ENCODE assay signal across 8 cellular contexts in the genomic region with DNA sequence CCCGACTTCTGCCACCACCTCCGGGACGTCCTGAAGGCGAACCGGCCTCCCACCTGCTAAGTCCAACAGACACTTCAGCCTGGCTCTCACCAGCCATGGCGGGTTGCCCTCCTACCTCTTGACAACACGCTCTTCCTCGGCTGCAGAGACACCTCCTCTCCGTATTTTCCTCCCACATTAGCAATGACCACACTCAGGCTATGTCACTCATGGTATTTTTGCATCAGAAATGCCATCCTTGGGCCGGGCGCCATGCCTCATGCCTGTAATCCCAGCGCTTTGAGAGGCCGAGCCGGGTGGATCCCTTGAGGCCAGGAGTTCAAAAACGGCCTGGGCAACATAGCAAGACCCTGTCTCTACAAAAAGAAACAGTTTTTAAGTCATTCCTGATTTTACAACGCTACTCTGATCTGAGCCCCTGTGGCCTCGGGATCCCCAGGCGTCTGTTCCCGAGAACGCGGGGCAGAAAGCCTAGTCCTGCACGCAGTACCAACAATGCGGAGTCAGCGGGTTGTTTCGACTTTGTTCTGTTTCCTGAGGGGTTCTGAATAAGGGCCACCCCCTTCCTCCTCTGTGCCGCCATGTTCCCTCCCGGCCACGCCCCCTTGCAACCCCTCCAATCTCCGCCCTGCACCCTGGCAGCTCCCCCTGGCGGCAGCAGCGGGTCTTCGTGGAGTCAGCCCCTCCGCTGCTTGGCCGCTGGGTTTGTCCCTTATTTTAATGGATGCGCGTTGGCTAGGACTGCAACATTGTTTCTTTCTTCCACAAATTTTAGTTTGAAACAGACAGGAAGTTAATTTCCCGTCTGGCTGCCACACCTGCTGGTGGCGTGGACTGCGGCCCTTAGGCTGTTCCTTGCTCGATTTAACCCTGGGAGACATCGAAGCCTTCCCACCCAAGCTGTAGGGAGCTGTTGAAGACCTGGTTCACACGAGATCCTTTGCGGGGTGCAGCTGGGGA. TPM values are rescaled to one million over a fixed set of nuclear protein-coding genes. Genes with fewer than 3 reads are reported as not detected.
DNase-seq lines count a peak whose midpoint lies in the region; ATAC-seq, FAIRE-seq and TF ChIP-seq lines count a peak whose summit lies in the region.

No MANE protein-coding gene starts in this region.

- DNase-seq in PC-3 (peak; percentile 36), fibroblast of pulmonary artery (ENCODE audit: low read depth) (peak; percentile 71), H54 (ENCODE audit: insufficient read length, low spot score) (no peak)
- DNase-seq in activated T-cell treated with anti-CD3 and anti-CD28 coated beads, Interleukin-2, amount 50 U/mL, for 72 hours, result peak; percentile 92 to 97

- H3K79me2 ChIP-seq in PC-3 (ENCODE audit: low read length), result no peaks in the 10 kb centered on the region

- H3K9ac ChIP-seq in PC-3 (ENCODE audit: low read length), result no peak overlapping the region
- peak overlapping the region in 4 of 5 donors; percentile 6 to 51 (median 28) for H3K9ac ChIP-seq in subcutaneous abdominal adipose tissue (ENCODE audit: low read length in 5 of 5)

- peak overlapping the region; percentile 54 for H3K27ac Mint-ChIP-seq in activated T-cell treated with anti-CD3 and anti-CD28 coated beads, Interleukin-2, amount 50 U/mL, for 72 hours

- ATAC-seq in HG02970 (IDR thresholded peaks at IDR 0.05; ENCODE audit: low FRiP score, unreplicated experiment) (peak; percentile 84), PC-3 (peak; percentile 56)
- ATAC-seq in activated T-cell treated with anti-CD3 and anti-CD28 coated beads, Interleukin-2, amount 50 U/mL, for 72 hours (replicated peaks in 1 of 2), result peak; percentile 96 to 98

- H3K9me3 ChIP-seq in PC-3 (ENCODE audit: low read length), result no peaks in the 10 kb centered on the region
- no peaks in the 10 kb centered on the region for H3K9me3 ChIP-seq in neutrophil
- H3K9me3 ChIP-seq in subcutaneous abdominal adipose tissue (ENCODE audit: control insufficient read depth in 5 of 5, low read length in 5 of 5), result no peaks in the 10 kb centered on the region

- peak overlapping the region; percentile 50 for H2AFZ ChIP-seq in PC-3 (ENCODE audit: low read length)

- FAIRE-seq in H54 (lab: Jason Lieb, UNC), result no peak

- H3K4me3 ChIP-seq in GM12875 (ENCODE audit: low read depth, low read length) (peak overlapping the region; percentile 34), PC-3 (ENCODE audit: low read length) (0 out of 2 replicates have a peak overlapping the region, but pooled peaks have one; percentile 21), fibroblast of pulmonary artery (replicated peaks; ENCODE audit: low read depth, low read length) (peak overlapping the region; percentile 50), neutrophil (ENCODE audit: low read depth in 1 of 2, low read length in 1 of 2) (peak overlapping the region; percentile 47 to 58), subcutaneous abdominal adipose tissue (ENCODE audit: low read depth in 1 of 5, low read length in 5 of 5) (peak overlapping the region; percentile 61 to 80 (median 72))

- no peak for TF ChIP-seq POLR2A in H54 (IDR thresholded peaks at IDR 0.05; ENCODE audit: low read depth, low read length)

- CTCF ChIA-PET in PC-3 (lab: Charles Lee), result interaction anchor here (0.5 kb wide), 1 partner anchor 93 kb away, joined by 5 read pairs; no protein-coding TSS in a partner anchor

- H3K36me3 ChIP-seq in PC-3 (ENCODE audit: low read depth, low read length), result no peaks in the 10 kb centered on the region
- H3K36me3 ChIP-seq in neutrophil, result no peaks in the 10 kb centered on the region
- H3K36me3 ChIP-seq in subcutaneous abdominal adipose tissue (ENCODE audit: control insufficient read depth in 5 of 5, insufficient read depth in 5 of 5, low read length in 5 of 5), result peaks cover 0 to 10% (median 6%) of the 10 kb centered on the region in 5 donors

- intact Hi-C loops in PC-3 (cut with micrococcal nuclease), result no loop called here

- H3K9me3 Mint-ChIP-seq in activated T-cell treated with anti-CD3 and anti-CD28 coated beads, Interleukin-2, amount 50 U/mL, for 72 hours, result no peaks in the 10 kb centered on the region

- no peaks in the 10 kb centered on the region for H3K9me2 ChIP-seq in PC-3 (replicated peaks; ENCODE audit: low read length)

- peak; percentile 93 for TF ChIP-seq CTCF in GM12875 (IDR thresholded peaks at IDR 0.05; ENCODE audit: borderline replicate concordance, insufficient read depth, low read depth, low read length)
- peak; percentile 50 for TF ChIP-seq CTCF in PC-3 (conservative IDR thresholded peaks at IDR 0.05; ENCODE audit: low read depth, low read length)
- TF ChIP-seq CTCF in fibroblast of pulmonary artery (IDR thresholded peaks at IDR 0.05; ENCODE audit: low read length, missing control alignments), result peak; percentile 65
- peak; percentile 89 for TF ChIP-seq CTCF in neutrophil (IDR thresholded peaks at IDR 0.05)

- BruUV-seq in PC-3 (replicated peaks; lab: Mats Ljungman, UMichigan), result TSS peak; percentile 88

- no peaks in the 10 kb centered on the region for H3F3A ChIP-seq in PC-3 (ENCODE audit: low read length, unreplicated experiment)

- H3K4me1 ChIP-seq in PC-3 (ENCODE audit: insufficient read depth, low read length) (no peaks in the 10 kb centered on the region), neutrophil (ENCODE audit: control insufficient read depth in 1 of 2, insufficient read depth in 1 of 2, low read depth in 1 of 2, low read length in 1 of 2) (peaks cover 9 to 11% of the 10 kb centered on the region in 2 experiments), subcutaneous abdominal adipose tissue (ENCODE audit: control insufficient read depth in 5 of 5, insufficient read depth in 5 of 5, low read length in 5 of 5) (peaks cover 0 to 16% (median 11%) of the 10 kb centered on the region in 5 donors)

- POLR2A ChIA-PET in PC-3 (lab: Charles Lee; ENCODE audit: unreplicated experiment), result no interaction called here

- H3K27me3 ChIP-seq in PC-3 (ENCODE audit: low read length) (no peaks in the 10 kb centered on the region), neutrophil (no peaks in the 10 kb centered on the region), subcutaneous abdominal adipose tissue (ENCODE audit: control insufficient read depth in 5 of 5, insufficient read depth in 4 of 5, low read length in 5 of 5) (no peaks in the 10 kb centered on the region)

- H3K4me3 Mint-ChIP-seq in activated T-cell treated with anti-CD3 and anti-CD28 coated beads, Interleukin-2, amount 50 U/mL, for 72 hours, result peak overlapping the region; percentile 83 to 84

- H3K36me3 Mint-ChIP-seq in activated T-cell treated with anti-CD3 and anti-CD28 coated beads, Interleukin-2, amount 50 U/mL, for 72 hours (ENCODE audit: insufficient read depth in 2 of 2), result no peaks in the 10 kb centered on the region

- no peak overlapping the region; the same call in 1 of the 2 replicates for H3K4me2 ChIP-seq in PC-3 (ENCODE audit: low read length)

- H3K27me3 Mint-ChIP-seq in activated T-cell treated with anti-CD3 and anti-CD28 coated beads, Interleukin-2, amount 50 U/mL, for 72 hours (ENCODE audit: low read depth), result no peaks in the 10 kb centered on the region

- H3K27ac ChIP-seq in PC-3 (ENCODE audit: low read length), result no peak overlapping the region
- H3K27ac ChIP-seq in neutrophil, result peak overlapping the region; percentile 14
- peak overlapping the region; percentile 37 for H3K27ac ChIP-seq in subcutaneous abdominal adipose tissue (ENCODE audit: low read depth, low read length)

- H3K4me1 Mint-ChIP-seq in activated T-cell treated with anti-CD3 and anti-CD28 coated beads, Interleukin-2, amount 50 U/mL, for 72 hours (ENCODE audit: low read depth), result peaks cover 12% of the 10 kb centered on the region

- H4K20me1 ChIP-seq in PC-3 (ENCODE audit: low read length), result no peaks in the 10 kb centered on the region

RNA-seq across cellular contexts. Expression of a gene that starts 9.7 kb away (rescaled TPM):
- 11.7 and 28.4 TPM in 2 replicates for total RNA-seq in PC-3 (2014; rRNA removed)
- total RNA-seq in activated T-cell treated with anti-CD3 and anti-CD28 coated beads, Interleukin-2, amount 50 U/mL, for 72 hours, result 10 to 100 TPM; 62.2 to 71.3 TPM

Comparison
In these comparisons a context has a peak if more than half of its experiments do, and no peak if none do; other contexts are left out.
1. H3K4me3 ChIP-seq: peak in every context shown above with its lines; median percentile 72 in subcutaneous abdominal adipose tissue; 52 in neutrophil; 50 in fibroblast of pulmonary artery; 34 in GM12875; 21 in PC-3.